Comparison of ENCODE assay signal across 9 cellular contexts in the genomic region with DNA sequence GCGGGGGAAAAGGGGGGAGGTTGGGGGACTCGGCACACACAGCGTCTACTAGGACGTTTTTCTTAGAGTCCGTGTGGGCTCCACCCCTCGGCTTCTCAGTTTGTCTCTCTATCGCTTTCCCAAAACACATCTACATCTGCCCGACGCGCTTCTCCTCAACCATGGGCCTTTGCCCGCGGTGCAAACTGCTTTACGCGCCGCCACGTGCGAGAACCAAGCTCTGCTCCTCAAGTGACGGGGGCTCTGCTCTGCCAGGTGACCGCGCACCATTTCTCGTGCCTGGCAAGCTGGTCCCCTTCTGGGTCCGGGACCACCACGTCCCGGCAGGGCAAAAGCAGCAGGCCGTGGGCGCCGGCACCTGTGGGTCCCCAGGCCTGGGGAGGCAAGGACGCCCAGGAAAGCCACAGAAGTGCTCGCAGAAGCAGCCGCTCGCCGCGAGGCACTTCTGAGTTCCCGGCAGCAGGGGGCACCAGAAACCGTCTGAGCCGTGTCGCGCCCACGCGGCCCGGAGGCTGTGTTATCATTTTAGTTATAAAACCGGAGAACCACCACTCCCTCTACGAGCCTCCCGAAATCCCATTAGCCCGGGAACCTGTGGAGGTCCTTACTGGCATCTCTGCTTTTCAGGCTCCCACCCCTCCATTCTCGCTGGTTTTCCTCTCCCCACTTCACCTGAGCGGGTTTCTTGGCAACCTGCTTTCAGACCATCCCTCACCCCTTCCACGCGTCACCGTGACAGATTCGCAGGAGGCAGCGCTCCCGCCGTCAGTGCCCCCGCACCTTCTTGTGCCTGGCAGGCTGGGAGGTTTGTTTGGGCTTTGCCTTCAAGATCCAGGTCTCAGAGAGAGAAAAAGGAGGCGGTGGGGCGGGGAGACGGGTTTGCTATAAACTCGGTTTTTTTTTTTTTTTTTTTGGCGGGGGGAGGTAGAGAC. TPM values are rescaled to one million over a fixed set of nuclear protein-coding genes. Genes with fewer than 3 reads are reported as not detected.
DNase-seq lines count a peak whose midpoint lies in the region; ATAC-seq, FAIRE-seq and TF ChIP-seq lines count a peak whose summit lies in the region.
"Had no signal": no experiment of that assay in that cellular context is flagged by ENCODE, and none has a peak within 500 bp of the region (broad histone marks: within the 10 kb centered on the region; RNA-seq: fewer than 3 reads in every experiment).

No MANE protein-coding gene starts in this region.

- FAIRE-seq in D721Med (lab: Jason Lieb, UNC) = no peak

- H3K4me1 ChIP-seq in body of pancreas (peaks cover 53% of the 10 kb centered on the region), skeletal muscle tissue (ENCODE audit: control insufficient read depth in 3 of 3, insufficient read depth in 3 of 3, low read length in 3 of 3) (peaks cover 24 to 43% (median 39%) of the 10 kb centered on the region in 3 donors)

- ATAC-seq in GM21367 (IDR thresholded peaks at IDR 0.05; ENCODE audit: unreplicated experiment) = peak; percentile 65
- peak; percentile 62 for ATAC-seq in body of pancreas

- H3K9me3 ChIP-seq in body of pancreas (no peaks in the 10 kb centered on the region), skeletal muscle tissue (ENCODE audit: control insufficient read depth in 3 of 3, low read length in 3 of 3) (no peaks in the 10 kb centered on the region)

- no peak overlapping the region for H3K4me3 ChIP-seq in body of pancreas
- peak overlapping the region; percentile 71 to 85 (median 73) for H3K4me3 ChIP-seq in skeletal muscle tissue (ENCODE audit: low read length in 3 of 3)

- TF ChIP-seq CTCF in D721Med (IDR thresholded peaks at IDR 0.05; ENCODE audit: insufficient read depth, missing control alignments) = peak; percentile 80
- peak; percentile 51 to 77 (median 73) for TF ChIP-seq CTCF in body of pancreas (IDR thresholded peaks at IDR 0.05)

- H3K27ac ChIP-seq in body of pancreas (no peak overlapping the region), skeletal muscle tissue (ENCODE audit: low read depth, low read length) (peak overlapping the region; percentile 87)

- 3 to 9% methylated on average over 45 to 60 of the region's 60 CpGs for WGBS in body of pancreas, 2 donors

- H3K36me3 ChIP-seq in body of pancreas (replicated peaks in 1 of 2; ENCODE audit: insufficient read depth in 1 of 2, low read depth in 2 of 2) (no peaks in the 10 kb centered on the region), skeletal muscle tissue (ENCODE audit: control insufficient read depth in 3 of 3, insufficient read depth in 3 of 3, low read length in 3 of 3) (peaks cover 0 to 3% (median 0%) of the 10 kb centered on the region in 3 donors)

- peak overlapping the region; percentile 81 to 91 (median 85) for H3K9ac ChIP-seq in skeletal muscle tissue (ENCODE audit: low read depth in 1 of 3, low read length in 3 of 3)

- intact Hi-C loops in body of pancreas (cut with DNase I) = no loop called here

- no peak for TF ChIP-seq POLR2A in body of pancreas (IDR thresholded peaks at IDR 0.05)

- peaks cover 0 to 51% of the 10 kb centered on the region in 2 donors for H3K27me3 ChIP-seq in body of pancreas
- peaks cover 35 to 57% (median 44%) of the 10 kb centered on the region in 3 donors for H3K27me3 ChIP-seq in skeletal muscle tissue (ENCODE audit: control insufficient read depth in 3 of 3, insufficient read depth in 3 of 3, low read length in 3 of 3)

- in situ Hi-C loops in SK-MEL-5 (cut with HindIII; ENCODE audit: low pct_unique_long_range_greater_than_20kb, low sequenced_read_pairs) = no loop called here

- DNase-seq in D721Med (ENCODE audit: insufficient read length, low spot score) = peak; percentile 76
- peak; percentile 84 for DNase-seq in HuH-7.5 (ENCODE audit: low spot score)
- peak; percentile 62 for DNase-seq in SK-MEL-5 (ENCODE audit: low read depth, low spot score)
- DNase-seq in body of pancreas = peak; percentile 55 to 74 (median 64)
- DNase-seq in iPS-NIHi7 (ENCODE audit: extremely low spot score) = peak; percentile 59
- DNase-seq in NCI-H187 treated with DMSO at 0.1 percent for 48 hours (lab: John Stamatoyannopoulos, UW) = no peak

RNA-seq across cellular contexts. Expression of gene GDNF, which starts 2.5 kb away (rescaled TPM):
- total RNA-seq in SK-MEL-5 (2014; rRNA removed; shearing (Covaris generic)) = 1.1 TPM in 2 replicates
- polyA plus RNA-seq in SK-MEL-5 (2015; cell fraction: cytosol; rRNA removed) = 6.2 and 7.3 TPM in 2 replicates
- 4.6 and 6.2 TPM in 2 replicates for polyA plus RNA-seq in SK-MEL-5 (2015; cell fraction: nucleus; rRNA removed)
- total RNA-seq in body of pancreas (not detected), skeletal muscle tissue (0.52 TPM)
- total RNA-seq: activated CD8-positive, alpha-beta memory T cell treated with anti-CD3 and anti-CD28 coated beads for 36 hours had no signal

Comparison
In these comparisons a context has a peak if more than half of its experiments do, and no peak if none do; other contexts are left out.
1. H3K4me3 ChIP-seq: peak in skeletal muscle tissue (3 of 3); none in body of pancreas (0 of 2).